ENCODE assay signal across 16 cellular contexts in genomic region chr5:143887901-143888648, GRCh38.
DNase-seq lines count a peak whose midpoint lies in the region; ATAC-seq, FAIRE-seq and TF ChIP-seq lines count a peak whose summit lies in the region.
"Had no signal": no experiment of that assay in that cellular context is flagged by ENCODE, and none has a peak within 500 bp of the region (broad histone marks: within the 10 kb centered on the region; RNA-seq: fewer than 3 reads in every experiment).

No MANE protein-coding gene starts in this region.

- DNase-seq in Caki2 (ENCODE audit: low read depth) (peak; percentile 30), M059J (ENCODE audit: low read depth) (peak; percentile 95), endothelial cell of umbilical vein (ENCODE audit: low read depth, low spot score) (peak; percentile 29), omental fat pad (ENCODE audit: low spot score) (no peak), kidney (no peak), GOT3 (lab: John Stamatoyannopoulos, UW) (no peak), tibial nerve (ENCODE audit: low spot score in 2 of 2) (no peak)
- DNase-seq in effector CD8-positive, alpha-beta T cell (lab: John Stamatoyannopoulos, UW), result no peak
- DNase-seq: activated CD4-positive, alpha-beta T cell treated with anti-CD3 and anti-CD28 coated beads for 48 hours; activated naive CD4-positive, alpha-beta T cell; DMS153; effector memory CD8-positive, alpha-beta T cell; H9; retina had no signal

- no peak overlapping the region for H2AFZ ChIP-seq in endothelial cell of umbilical vein (ENCODE audit: low read depth, low read length)

- H3K4me3 ChIP-seq in endothelial cell of umbilical vein (replicated peaks in 1 of 3; ENCODE audit: insufficient read depth in 1 of 3, low read depth in 1 of 3, low read length in 3 of 3), result no peak overlapping the region
- H3K4me3 ChIP-seq in kidney (ENCODE audit: low read length in 2 of 2), result no peak overlapping the region
- H3K4me3 ChIP-seq in tibial nerve, result no peak overlapping the region

- H3K36me3 ChIP-seq in endothelial cell of umbilical vein (ENCODE audit: control insufficient read depth in 2 of 2, extremely low read depth in 1 of 2, insufficient read depth in 2 of 2, low read length in 2 of 2) (no peaks in the 10 kb centered on the region), kidney (ENCODE audit: control insufficient read depth in 1 of 2, insufficient read depth in 2 of 2, low read length in 2 of 2) (no peaks in the 10 kb centered on the region), tibial nerve (no peaks in the 10 kb centered on the region)

- no peak overlapping the region for H3K4me2 ChIP-seq in endothelial cell of umbilical vein (ENCODE audit: insufficient read depth, low read length)

- FAIRE-seq in endothelial cell of umbilical vein (lab: Jason Lieb, UNC) (no peak), kidney (lab: Jason Lieb, UNC) (no peak)
- FAIRE-seq: islet of Langerhans had no signal

- H3K9me1 ChIP-seq in endothelial cell of umbilical vein (replicated peaks; ENCODE audit: control insufficient read depth, extremely low read depth, insufficient read depth, low read length), result no peaks in the 10 kb centered on the region

- TF ChIP-seq CTCF in endothelial cell of umbilical vein (IDR thresholded peaks at IDR 0.05; ENCODE audit: extremely low read depth in 1 of 2, insufficient read depth in 1 of 2, low read depth in 1 of 2, low read length in 2 of 2), result no peak
- no peak for TF ChIP-seq CTCF in omental fat pad (IDR thresholded peaks at IDR 0.05)
- TF ChIP-seq CTCF in kidney (IDR thresholded peaks at IDR 0.05; ENCODE audit: borderline replicate concordance, extremely low read depth, insufficient read depth), result no peak
- no peak for TF ChIP-seq CTCF in tibial nerve (IDR thresholded peaks at IDR 0.05)

- POLR2A ChIA-PET in endothelial cell of umbilical vein (lab: Charles Lee), result no interaction called here

- BruUV-seq in endothelial cell of umbilical vein (replicated peaks; lab: Mats Ljungman, UMichigan), result no TSS peak

- no peaks in the 10 kb centered on the region for H3K9me3 ChIP-seq in endothelial cell of umbilical vein (replicated peaks; ENCODE audit: control insufficient read depth, insufficient read depth, low read length)
- no peaks in the 10 kb centered on the region for H3K9me3 ChIP-seq in kidney (ENCODE audit: control insufficient read depth in 1 of 2, low read length in 2 of 2)
- H3K9me3 ChIP-seq in tibial nerve, result no peaks in the 10 kb centered on the region

- H3K4me1 ChIP-seq in endothelial cell of umbilical vein (ENCODE audit: control insufficient read depth, extremely low read depth, insufficient read depth, low read length) (no peaks in the 10 kb centered on the region), kidney (ENCODE audit: control insufficient read depth in 1 of 2, insufficient read depth in 1 of 2, low read depth in 1 of 2, low read length in 2 of 2) (no peaks in the 10 kb centered on the region), tibial nerve (peaks cover 0 to 43% (median 7%) of the 10 kb centered on the region in 4 donors)

- no peak overlapping the region for H3K27ac ChIP-seq in endothelial cell of umbilical vein (ENCODE audit: insufficient read depth, low read depth, low read length)
- H3K27ac ChIP-seq in kidney (ENCODE audit: low read depth in 2 of 2, low read length in 2 of 2), result no peak overlapping the region
- peak overlapping the region in 2 of 4 donors; percentile 26 to 42 for H3K27ac ChIP-seq in tibial nerve
- H3K27ac ChIP-seq: SK-N-MC had no signal

- no peak for TF ChIP-seq EP300 in tibial nerve (IDR thresholded peaks at IDR 0.05)

- no peak overlapping the region for H3K9ac ChIP-seq in endothelial cell of umbilical vein (replicated peaks; ENCODE audit: extremely low read depth, insufficient read depth, low read length)
- no peak overlapping the region for H3K9ac ChIP-seq in kidney (ENCODE audit: low read length in 2 of 2)

- 36 to 51% methylated on average over 5 of the region's 5 CpGs for WGBS in tibial nerve, 2 donors

- dilution Hi-C loops in endothelial cell of umbilical vein (cut with MboI; ENCODE audit: extremely low pct_ligation_motif_present, low sequenced_read_pairs), result no loop called here

- intact Hi-C loops in endothelial cell of umbilical vein (cut with micrococcal nuclease), result no loop called here
- intact Hi-C loops in kidney (cut with DNase I), result no loop called here

- H4K20me1 ChIP-seq in endothelial cell of umbilical vein (replicated peaks; ENCODE audit: control insufficient read depth, extremely low read depth, insufficient read depth, low read length), result no peaks in the 10 kb centered on the region

- in situ Hi-C loops in Caki2 (cut with HindIII; ENCODE audit: low pct_unique_long_range_greater_than_20kb, low sequenced_read_pairs), result no loop called here

- H3K79me2 ChIP-seq in endothelial cell of umbilical vein (ENCODE audit: control insufficient read depth, insufficient read depth, low read length), result no peaks in the 10 kb centered on the region

- H3K27me3 ChIP-seq in endothelial cell of umbilical vein (ENCODE audit: control insufficient read depth in 2 of 2, insufficient read depth in 2 of 2, low read length in 2 of 2) (no peaks in the 10 kb centered on the region), tibial nerve (no peaks in the 10 kb centered on the region)

- peak; percentile 23 for ATAC-seq in omental fat pad (ENCODE audit: low FRiP score)
- ATAC-seq: effector memory CD8-positive, alpha-beta T cell had no signal

- CTCF ChIA-PET in endothelial cell of umbilical vein (lab: Charles Lee), result interaction anchor here (1.6 to 2.0 kb wide), 2 partner anchors 9 kb away, joined by 4 to 6 read pairs; no protein-coding TSS in a partner anchor

- no peak for TF ChIP-seq POLR2A in endothelial cell of umbilical vein (IDR thresholded peaks at IDR 0.05; ENCODE audit: low read depth, low read length)
- no peak for TF ChIP-seq POLR2A in tibial nerve (IDR thresholded peaks at IDR 0.05)

TF ChIP-seq in endothelial cell of umbilical vein, 7 proteins besides CTCF, POLR2A, EP300 and RAD21:
- TF ChIP-seq, protein P1, sequence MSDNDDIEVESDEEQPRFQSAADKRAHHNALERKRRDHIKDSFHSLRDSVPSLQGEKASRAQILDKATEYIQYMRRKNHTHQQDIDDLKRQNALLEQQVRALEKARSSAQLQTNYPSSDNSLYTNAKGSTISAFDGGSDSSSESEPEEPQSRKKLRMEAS (IDR thresholded peaks at IDR 0.05; ENCODE audit: insufficient read depth, insufficient read length), result no peak
- no peak for TF ChIP-seq MYC (IDR thresholded peaks at IDR 0.05; ENCODE audit: low read depth, low read length)
- TF ChIP-seq JUN (IDR thresholded peaks at IDR 0.05; ENCODE audit: borderline replicate concordance, insufficient read depth, insufficient read length, low read depth), result no peak
- TF ChIP-seq GATA2 (IDR thresholded peaks at IDR 0.05; ENCODE audit: insufficient read depth, insufficient read length, low read depth, low read length), result no peak
- no peak for TF ChIP-seq EZH2 (IDR thresholded peaks at IDR 0.05; ENCODE audit: borderline replicate concordance, low read depth, low read length, severe bottlenecking)
- peak; percentile 20 for TF ChIP-seq FOS (IDR thresholded peaks at IDR 0.05; ENCODE audit: borderline replicate concordance, insufficient read depth, low read length)

Comparison
In these comparisons a context has a peak if more than half of its experiments do, and no peak if none do; other contexts are left out.
1. DNase-seq: peak in Caki2 (single experiment), M059J (single experiment) and endothelial cell of umbilical vein (single experiment); none in omental fat pad (single experiment), kidney (single experiment), effector CD8-positive, alpha-beta T cell (single experiment), GOT3 (single experiment) and tibial nerve (0 of 2).